Comparison of ENCODE assay signal across 2 cellular contexts in the genomic region with DNA sequence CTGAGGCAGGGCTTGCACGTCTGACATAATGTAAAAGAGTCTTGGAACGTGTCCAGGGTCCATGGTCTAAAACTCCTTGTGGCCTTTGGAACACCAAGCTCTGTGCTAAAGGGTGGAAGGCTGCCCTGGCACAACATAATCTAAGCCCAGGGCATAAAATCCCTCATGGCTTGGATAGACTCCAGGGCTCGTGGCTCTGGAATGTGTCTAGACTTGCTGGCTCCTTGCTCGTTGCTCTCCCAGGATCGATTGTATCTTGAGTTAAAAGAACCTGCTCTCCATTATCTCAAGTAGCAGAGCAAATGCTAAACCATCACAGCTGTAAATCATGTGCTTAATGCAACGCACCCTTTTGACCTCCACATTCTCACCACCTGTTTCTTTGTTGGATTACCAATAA.
TF ChIP-seq lines count a peak whose summit lies in the region.
"Not testable (repeated sequence)": the region's sequence is repeated elsewhere in the genome, so short reads cannot be mapped to it uniquely, and the experiment has no call there.

No MANE protein-coding gene starts in this region.

TF ChIP-seq in K562, 482 proteins besides CTCF, POLR2A, EP300 and RAD21:
- peak; percentile 42 for TF ChIP-seq NCOR1 (IDR thresholded peaks at IDR 0.05)
- 0 out of 2 replicates have a peak, but pooled peaks have one; percentile 11 for TF ChIP-seq ATF7 (IDR thresholded peaks at IDR 0.05)
- TF ChIP-seq CBFA2T3 (IDR thresholded peaks at IDR 0.05), result peak; percentile 76
- peak; percentile 53; the same call in 1 of the 2 replicates for TF ChIP-seq CXXC5 (CRISPR knock-in tag; IDR thresholded peaks at IDR 0.05)
- TF ChIP-seq NR2C2 (CRISPR knock-in tag; IDR thresholded peaks at IDR 0.05); TEAD4 (CRISPR knock-in tag; IDR thresholded peaks at IDR 0.05; ENCODE audit: borderline replicate concordance); PBX2 (CRISPR knock-in tag; IDR thresholded peaks at IDR 0.05; ENCODE audit: low read depth): not testable (repeated sequence)
- TF ChIP-seq NR2C2 (tag; IDR thresholded peaks at IDR 0.05), result 0 out of 2 replicates have a peak, but pooled peaks have one; percentile 30
- TF ChIP-seq SMARCA4 (IDR thresholded peaks at IDR 0.05), result 0 out of 2 replicates have a peak, but pooled peaks have one; percentile 12
- TF ChIP-seq ESRRA (IDR thresholded peaks at IDR 0.05; ENCODE audit: borderline replicate concordance, low read depth), result peak; percentile 22; the same call in 1 of the 2 replicates
- peak; percentile 66 for TF ChIP-seq TAL1 (IDR thresholded peaks at IDR 0.05)
- peak; percentile 73 for TF ChIP-seq ARID1B (IDR thresholded peaks at IDR 0.05)
- peak; percentile 44; the same call in 1 of the 2 replicates for TF ChIP-seq TEAD4 (IDR thresholded peaks at IDR 0.05; ENCODE audit: low read length)
- peak; percentile 55; the same call in 1 of the 2 replicates for TF ChIP-seq PKNOX1 (IDR thresholded peaks at IDR 0.05)
- peak in 1 of 2 experiments; percentile 50; a peak in 1 of 4 replicates for TF ChIP-seq KDM1A (IDR thresholded peaks at IDR 0.05)
- TF ChIP-seq MEIS2 (IDR thresholded peaks at IDR 0.05; ENCODE audit: partially characterized antibody), result peak; percentile 87
- peak; percentile 50 for TF ChIP-seq TCF3 (CRISPR knock-in tag; IDR thresholded peaks at IDR 0.05)
- peak; percentile 50; the same call in 1 of the 2 replicates for TF ChIP-seq SOX6 (IDR thresholded peaks at IDR 0.05)
- peak; percentile 75 for TF ChIP-seq CBFA2T2 (conservative IDR thresholded peaks at IDR 0.05)
- peak; percentile 92 for TF ChIP-seq SMAD4 (CRISPR knock-in tag; conservative IDR thresholded peaks at IDR 0.05)
- TF ChIP-seq PBX2 (tag; conservative IDR thresholded peaks at IDR 0.05; ENCODE audit: low read depth), result peak; percentile 86
- 0 out of 4 replicates have a peak, but pooled peaks of 1 of the 2 experiments have one; percentile 10 for TF ChIP-seq TEAD1 (CRISPR knock-in tag; IDR thresholded peaks at IDR 0.05)
- peak; percentile 41; the same call in 1 of the 2 replicates for TF ChIP-seq NFIC (IDR thresholded peaks at IDR 0.05)

TF ChIP-seq in HepG2, 621 proteins besides CTCF, POLR2A, EP300 and RAD21:
- TF ChIP-seq HNF4G (IDR thresholded peaks at IDR 0.05; ENCODE audit: borderline replicate concordance, low read depth, low read length), result 0 out of 2 replicates have a peak, but pooled peaks have one; percentile 13
- TF ChIP-seq HNF4G (CRISPR knock-in tag; IDR thresholded peaks at IDR 0.05; ENCODE audit: borderline replicate concordance, low read depth), result not testable (repeated sequence)
- TF ChIP-seq HNF4A (CRISPR knock-in tag; IDR thresholded peaks at IDR 0.05), result 0 out of 2 replicates have a peak, but pooled peaks have one; percentile 28
TF ChIP-seq in HepG2: peak in this region for 2; not testable (repeated sequence) for 619.
